In the genomic region with DNA sequence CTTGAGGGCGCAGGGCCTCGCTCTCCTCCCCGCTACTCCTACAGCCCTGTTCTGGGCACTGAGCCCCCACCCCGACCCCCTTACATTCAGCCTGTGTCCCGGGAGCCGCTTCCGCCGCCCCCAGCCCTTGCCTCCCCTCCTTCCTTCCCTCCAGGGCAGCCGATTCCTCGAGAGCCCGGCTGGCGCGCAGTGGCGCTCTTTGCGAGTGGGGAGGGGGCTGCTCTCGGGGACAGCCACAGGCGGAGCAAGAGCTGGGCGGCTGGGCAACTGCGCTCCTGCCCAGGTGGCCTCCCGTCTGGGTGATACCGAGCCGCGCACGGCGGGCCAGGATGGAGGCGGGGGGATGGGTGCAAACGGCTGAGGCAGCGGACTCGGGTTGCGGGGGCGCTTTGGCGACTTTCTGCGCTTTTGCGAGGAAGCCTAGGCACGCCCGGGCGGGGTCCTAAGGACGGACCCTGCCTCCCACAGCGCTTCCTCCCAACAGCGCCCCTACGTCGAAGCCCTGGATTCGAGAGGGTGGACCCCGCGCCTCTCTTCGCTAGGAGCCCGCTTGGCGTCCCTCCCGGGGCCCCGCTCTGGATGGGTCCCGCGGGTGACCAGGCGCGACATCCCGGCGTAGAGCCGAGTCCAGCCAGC, we compare ENCODE assay signal across 8 cellular contexts. TPM values are rescaled to one million over a fixed set of nuclear protein-coding genes. Genes with fewer than 3 reads are reported as not detected.
A peak's percentile ranks its signal among the peaks of the same experiment; 100 is the strongest.
DNase-seq lines count a peak whose midpoint lies in the region; ATAC-seq and TF ChIP-seq lines count a peak whose summit lies in the region.

No MANE protein-coding gene starts in this region.

- peak overlapping the region in 9 of 10 donors; percentile 39 to 77 (median 62) for H3K4me3 Mint-ChIP-seq in naive thymus-derived CD8-positive, alpha-beta T cell

- peaks cover 5 to 17% (median 13%) of the 10 kb centered on the region in 4 donors for H3K4me1 Mint-ChIP-seq in naive thymus-derived CD8-positive, alpha-beta T cell

- peak overlapping the region; percentile 32 for H3K9ac ChIP-seq in endocrine pancreas (ENCODE audit: control insufficient read depth, insufficient read depth, low read length)

- H3K27ac Mint-ChIP-seq in naive thymus-derived CD8-positive, alpha-beta T cell = no peak overlapping the region

- H3K27me3 Mint-ChIP-seq in naive thymus-derived CD8-positive, alpha-beta T cell = peaks cover 0 to 15% (median 8%) of the 10 kb centered on the region in 5 donors

- H3K9me3 Mint-ChIP-seq in naive thymus-derived CD8-positive, alpha-beta T cell = no peaks in the 10 kb centered on the region

- no peaks in the 10 kb centered on the region for H3K4me1 ChIP-seq in endocrine pancreas (ENCODE audit: control insufficient read depth, insufficient read depth, low read length)

- peak overlapping the region; percentile 63; the same call in 1 of the 2 replicates for H3K4me3 ChIP-seq in AG10803 (ENCODE audit: low read length)
- no peak overlapping the region for H3K4me3 ChIP-seq in endocrine pancreas (ENCODE audit: control insufficient read depth, insufficient read depth, low read length)

- H3K36me3 ChIP-seq in endocrine pancreas (ENCODE audit: control insufficient read depth, insufficient read depth, low read length) = no peaks in the 10 kb centered on the region

- DNase-seq in AG10803 (ENCODE audit: low read depth) = no peak
- peak; percentile 41 for DNase-seq in NCI-H69 (lab: John Stamatoyannopoulos, UW)
- DNase-seq in naive thymus-derived CD8-positive, alpha-beta T cell = peak in 3 of 10 donors; percentile 6 to 64 (median 16)
- no peak for DNase-seq in activated CD4-positive, alpha-beta T cell treated with anti-CD3 and anti-CD28 coated beads, Interleukin-2, amount 50 U/mL, for 48 hours
- no peak for DNase-seq in globus pallidus (ENCODE audit: low spot score)

- H3K27me3 ChIP-seq in endocrine pancreas (ENCODE audit: control insufficient read depth, insufficient read depth, low read length) = no peaks in the 10 kb centered on the region

- H3K36me3 Mint-ChIP-seq in naive thymus-derived CD8-positive, alpha-beta T cell = no peaks in the 10 kb centered on the region

- H3K9me3 ChIP-seq in endocrine pancreas (ENCODE audit: control insufficient read depth, low read length) = no peaks in the 10 kb centered on the region

- ATAC-seq in naive thymus-derived CD8-positive, alpha-beta T cell = no peak
- ATAC-seq in HG02763 (IDR thresholded peaks at IDR 0.05; ENCODE audit: unreplicated experiment) (no peak), HG03442 (IDR thresholded peaks at IDR 0.05; ENCODE audit: unreplicated experiment) (no peak)

- no peak for TF ChIP-seq CTCF in AG10803 (conservative IDR thresholded peaks at IDR 0.05; ENCODE audit: low read length)

- POLR2A ChIA-PET in naive thymus-derived CD8-positive, alpha-beta T cell (lab: Charles Lee) = interaction anchor here (0.6 to 1.2 kb wide), 2 partner anchors 25 to 100 kb away, joined by 3 read pairs; no protein-coding TSS in a partner anchor

RNA-seq across cellular contexts. Expression of gene MMP15, which starts 1.3 kb away (rescaled TPM):
- under 1 TPM; 0.25 to 0.36 TPM for total RNA-seq in naive thymus-derived CD8-positive, alpha-beta T cell
- polyA plus RNA-seq in naive thymus-derived CD8-positive, alpha-beta T cell = under 1 TPM in 1 of 3 donors, not detected in 2; 0.06 TPM

RNA-seq across cellular contexts. Expression of gene USB1, which starts 25.6 kb away (rescaled TPM):
- 10 to 100 TPM; 30.2 to 31.4 TPM for total RNA-seq in naive thymus-derived CD8-positive, alpha-beta T cell
- 10 to 100 TPM; 31.1 to 36.4 (median 32.8) TPM for polyA plus RNA-seq in naive thymus-derived CD8-positive, alpha-beta T cell

RNA-seq across cellular contexts. Expression of gene ZNF319, which starts 26.4 kb away (rescaled TPM):
- 10 to 100 TPM; 20.2 to 21.6 TPM for total RNA-seq in naive thymus-derived CD8-positive, alpha-beta T cell
- polyA plus RNA-seq in naive thymus-derived CD8-positive, alpha-beta T cell = 10 to 100 TPM in 1 of 3 donors, 1 to 10 TPM in 2; 3.7 to 10.7 (median 6.0) TPM

RNA-seq across cellular contexts. Expression of gene CNGB1, which starts 55.9 kb away (rescaled TPM):
- total RNA-seq in naive thymus-derived CD8-positive, alpha-beta T cell = not detected
- not detected for polyA plus RNA-seq in naive thymus-derived CD8-positive, alpha-beta T cell
